In the genomic region with DNA sequence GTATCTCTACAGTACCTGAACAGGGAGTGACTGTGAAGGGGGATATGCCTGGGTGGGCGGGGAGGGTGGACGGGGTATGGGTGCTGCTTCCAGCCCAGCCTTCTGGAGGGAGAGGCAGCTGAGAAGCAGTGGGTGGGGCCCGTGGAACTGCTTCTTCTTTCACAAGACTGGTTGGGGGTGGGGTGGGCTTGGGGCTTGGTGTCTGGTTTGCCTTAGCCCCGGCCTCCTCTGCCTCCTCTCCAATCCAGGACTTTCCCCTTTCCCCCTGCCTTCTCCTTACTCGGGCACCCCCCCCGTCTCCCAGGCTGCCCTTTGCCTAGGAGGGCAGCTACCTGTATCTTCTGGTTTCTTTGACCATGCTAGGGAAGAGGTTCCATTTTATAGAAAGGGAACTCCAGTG, we compare ENCODE assay signal across 16 cellular contexts.
DNase-seq lines count a peak whose midpoint lies in the region; ATAC-seq and TF ChIP-seq lines count a peak whose summit lies in the region.
"Had no signal": no experiment of that assay in that cellular context is flagged by ENCODE, and none has a peak within 500 bp of the region (broad histone marks: within the 10 kb centered on the region; RNA-seq: fewer than 3 reads in every experiment).

No MANE protein-coding gene starts in this region.

- H3K4me1 ChIP-seq in left ventricle myocardium inferior: peaks cover 13% of the 10 kb centered on the region

- ATAC-seq in left ventricle myocardium superior: no peak

- peaks cover 12% of the 10 kb centered on the region for H3K4me1 Mint-ChIP-seq in chondrocyte (ENCODE audit: low read depth)
- H3K4me1 Mint-ChIP-seq in type B pancreatic cell (ENCODE audit: unreplicated experiment): peaks cover 30% of the 10 kb centered on the region
- H3K4me1 Mint-ChIP-seq: CD4-positive, CD25-positive, alpha-beta regulatory T cell had no signal

- H3K27me3 Mint-ChIP-seq in chondrocyte (ENCODE audit: low read depth) (no peaks in the 10 kb centered on the region), type B pancreatic cell (peaks cover 25% of the 10 kb centered on the region)
- H3K27me3 Mint-ChIP-seq: CD4-positive, CD25-positive, alpha-beta regulatory T cell had no signal

- no peaks in the 10 kb centered on the region for H3K9me3 ChIP-seq in left ventricle myocardium inferior (replicated peaks)
- H3K9me3 ChIP-seq: BLaER1 had no signal

- no peak overlapping the region for H3K4me3 Mint-ChIP-seq in chondrocyte (ENCODE audit: unreplicated experiment)
- H3K4me3 Mint-ChIP-seq in type B pancreatic cell: no peak overlapping the region
- H3K4me3 Mint-ChIP-seq: CD4-positive, CD25-positive, alpha-beta regulatory T cell; H9 had no signal

- TF ChIP-seq CTCF in left ventricle myocardium inferior (IDR thresholded peaks at IDR 0.05; ENCODE audit: borderline replicate concordance): no peak
- no peak for TF ChIP-seq CTCF in chondrocyte (IDR thresholded peaks at IDR 0.05)
- no peak for TF ChIP-seq CTCF in type B pancreatic cell (conservative IDR thresholded peaks at IDR 0.05)

- H3K27me3 ChIP-seq in left ventricle myocardium inferior (ENCODE audit: low read depth): no peaks in the 10 kb centered on the region
- H3K27me3 ChIP-seq: BLaER1 had no signal

- H3K4me3 ChIP-seq in left ventricle myocardium inferior: no peak overlapping the region
- H3K4me3 ChIP-seq: BLaER1 had no signal

- H3K27ac Mint-ChIP-seq in chondrocyte (ENCODE audit: unreplicated experiment): no peak overlapping the region
- no peak overlapping the region for H3K27ac Mint-ChIP-seq in type B pancreatic cell
- H3K27ac Mint-ChIP-seq: CD4-positive, CD25-positive, alpha-beta regulatory T cell had no signal

- H3K9me3 Mint-ChIP-seq in chondrocyte (ENCODE audit: low read depth) (no peaks in the 10 kb centered on the region), type B pancreatic cell (peaks cover 4% of the 10 kb centered on the region)
- H3K9me3 Mint-ChIP-seq: H9 had no signal

- DNase-seq in left ventricle myocardium superior: peak; percentile 9
- DNase-seq in left ventricle myocardium inferior: no peak
- peak; percentile 29 for DNase-seq in chondrocyte (ENCODE audit: low spot score)
- peak; percentile 59 for DNase-seq in posterior vena cava (ENCODE audit: low spot score)
- no peak for DNase-seq in cerebellum (ENCODE audit: low spot score)
- DNase-seq in NCI-H774 (lab: John Stamatoyannopoulos, UW): no peak
- DNase-seq in type B pancreatic cell (ENCODE audit: extremely low spot score, unreplicated experiment): no peak
- DNase-seq: 8988T; AML-193; Calu3; CD4-positive, CD25-positive, alpha-beta regulatory T cell; DMS 273 treated with DMSO at 0.1 percent for 48 hours; GOT3; H9; IMR-90 had no signal

- H3K36me3 Mint-ChIP-seq in chondrocyte (ENCODE audit: low read depth) (peaks cover 38% of the 10 kb centered on the region), type B pancreatic cell (peaks cover 5% of the 10 kb centered on the region)
- H3K36me3 Mint-ChIP-seq: CD4-positive, CD25-positive, alpha-beta regulatory T cell had no signal

- H3K27ac ChIP-seq in left ventricle myocardium inferior (replicated peaks): no peak overlapping the region
- H3K27ac ChIP-seq: BLaER1 had no signal

- peaks cover 48% of the 10 kb centered on the region for H3K36me3 ChIP-seq in left ventricle myocardium inferior
- H3K36me3 ChIP-seq: BLaER1 had no signal

- intact Hi-C loops in left ventricle myocardium superior (cut with micrococcal nuclease): no loop called here
- intact Hi-C loops in left ventricle myocardium inferior (cut with micrococcal nuclease): loop anchor here (10.0 kb wide), 1 partner anchor 118 kb away; no protein-coding TSS in a partner anchor
- intact Hi-C loops in posterior vena cava (cut with DNase I): no loop called here

Comparison
In these comparisons a context has a peak if more than half of its experiments do, and no peak if none do; other contexts are left out.
1. DNase-seq: peak in left ventricle myocardium superior (single experiment), chondrocyte (single experiment) and posterior vena cava (single experiment); none in left ventricle myocardium inferior (single experiment), cerebellum (single experiment), NCI-H774 (single experiment) and type B pancreatic cell (single experiment).